In genomic region chr17:206484-206883, GRCh38 we compare ENCODE assay signal across 1 cellular context.
TF ChIP-seq lines count a peak whose summit lies in the region.
"Not testable (repeated sequence)": the region's sequence is repeated elsewhere in the genome, so short reads cannot be mapped to it uniquely, and the experiment has no call there.

No MANE protein-coding gene starts in this region.

TF ChIP-seq in K562, 482 proteins besides CTCF, POLR2A, EP300 and RAD21 (continued from another document):
- TF ChIP-seq ZNF197 (CRISPR knock-in tag; IDR thresholded peaks at IDR 0.05; ENCODE audit: low read depth) (peak; percentile 49; the same call in 1 of the 2 replicates), ATF1 (tag; IDR thresholded peaks at IDR 0.05) (peak; percentile 59), ZNF395 (CRISPR knock-in tag; IDR thresholded peaks at IDR 0.05) (peak; percentile 91), ASH1L (IDR thresholded peaks at IDR 0.05; ENCODE audit: borderline replicate concordance, low read depth, partially characterized antibody) (peak; percentile 78), PKNOX1 (IDR thresholded peaks at IDR 0.05) (0 out of 2 replicates have a peak, but pooled peaks have one; percentile 6), BACH1 (tag; IDR thresholded peaks at IDR 0.05) (0 out of 2 replicates have a peak, but pooled peaks have one; percentile 34), FOS (IDR thresholded peaks at IDR 0.05; ENCODE audit: extremely low read depth, insufficient read length) (peak; percentile 65), NR2C2 (tag; IDR thresholded peaks at IDR 0.05) (peak; percentile 23; the same call in 1 of the 2 replicates)
- not testable (repeated sequence) for TF ChIP-seq ATF1, NR2C2 (CRISPR knock-in tag; IDR thresholded peaks at IDR 0.05)
- TF ChIP-seq, protein P1, sequence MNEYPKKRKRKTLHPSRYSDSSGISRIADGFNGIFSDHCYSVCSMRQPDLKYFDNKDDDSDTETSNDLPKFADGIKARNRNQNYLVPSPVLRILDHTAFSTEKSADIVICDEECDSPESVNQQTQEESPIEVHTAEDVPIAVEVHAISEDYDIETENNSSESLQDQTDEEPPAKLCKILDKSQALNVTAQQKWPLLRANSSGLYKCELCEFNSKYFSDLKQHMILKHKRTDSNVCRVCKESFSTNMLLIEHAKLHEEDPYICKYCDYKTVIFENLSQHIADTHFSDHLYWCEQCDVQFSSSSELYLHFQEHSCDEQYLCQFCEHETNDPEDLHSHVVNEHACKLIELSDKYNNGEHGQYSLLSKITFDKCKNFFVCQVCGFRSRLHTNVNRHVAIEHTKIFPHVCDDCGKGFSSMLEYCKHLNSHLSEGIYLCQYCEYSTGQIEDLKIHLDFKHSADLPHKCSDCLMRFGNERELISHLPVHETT (CRISPR knock-in tag; conservative IDR thresholded peaks at IDR 0.05 in 1 of 2, IDR thresholded peaks at IDR 0.05 in 1 of 2) = peak in 1 of 2 experiments; percentile 63; a peak in 1 of 4 replicates
